In the genomic region with DNA sequence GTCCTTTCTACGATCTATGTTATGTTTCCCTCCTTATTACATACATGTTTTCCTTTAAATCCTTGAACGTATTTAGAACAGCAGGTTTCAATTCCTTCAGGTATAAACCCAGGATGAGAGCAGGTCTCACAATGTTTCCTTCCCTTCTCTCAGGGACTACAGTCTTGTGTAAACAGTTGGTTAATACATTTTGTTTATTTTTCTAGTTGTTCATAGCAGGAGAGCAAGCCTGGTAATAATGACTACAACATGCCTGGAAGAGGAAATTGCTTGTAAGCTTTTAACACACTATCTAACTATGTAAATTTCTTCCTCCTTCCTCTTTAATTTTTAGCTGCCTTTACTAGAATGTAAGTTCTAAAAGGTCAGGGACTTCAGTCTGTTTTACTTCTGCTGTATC, we compare ENCODE assay signal across 19 cellular contexts. TPM values are rescaled to one million over a fixed set of nuclear protein-coding genes. Genes with fewer than 3 reads are reported as not detected.
"Had no signal": no experiment of that assay in that cellular context is flagged by ENCODE, and none has a peak within 500 bp of the region (broad histone marks: within the 10 kb centered on the region; RNA-seq: fewer than 3 reads in every experiment).

No MANE protein-coding gene starts in this region.

- H3K27ac ChIP-seq: esophagus squamous epithelium, suprapubic skin, transverse colon, vagina had no signal

- DNase-seq: activated CD4-positive, alpha-beta T cell treated with anti-CD3 and anti-CD28 coated beads, Interleukin-2, amount 50 U/mL, for 4 hours; activated effector memory CD4-positive, alpha-beta T cell treated with anti-CD3 and anti-CD28 coated beads, Interleukin-2, amount 50 U/mL, for 16 hours; activated T-cell treated with anti-CD3 and anti-CD28 coated beads, Interleukin-2, amount 50 U/mL, for 72 hours; dermis blood vessel endothelial cell; effector memory CD4-positive, alpha-beta T cell; esophagus squamous epithelium; midbrain; occipital lobe; posterior cingulate gyrus; stimulated activated CD4-positive, alpha-beta T cell treated with anti-CD3 and anti-CD28 coated beads, Interleukin-2, amount 100 ng/mL, for 48 hours; transverse colon had no signal

- ATAC-seq: activated T-cell treated with anti-CD3 and anti-CD28 coated beads, Interleukin-2, amount 50 U/mL, for 72 hours had no signal

- H3K27ac Mint-ChIP-seq: activated naive CD4-positive, alpha-beta T cell treated with anti-CD3 and anti-CD28 coated beads, Interleukin-2, amount 50 U/mL, for 24 hours; activated T-cell treated with anti-CD3 and anti-CD28 coated beads, Interleukin-2, amount 50 U/mL, for 72 hours; stimulated activated naive CD8-positive, alpha-beta T cell treated with anti-CD3 and anti-CD28 coated beads, Interleukin-15, Interleukin-2, amounts not matched to agents 100 ng/mL and 50 ng/mL, for 24 hours had no signal

- H3K36me3 Mint-ChIP-seq: activated naive CD4-positive, alpha-beta T cell treated with anti-CD3 and anti-CD28 coated beads, Interleukin-2, amount 50 U/mL, for 24 hours had no signal

- H3K4me1 ChIP-seq: esophagus squamous epithelium, suprapubic skin, transverse colon, vagina had no signal

- H3K36me3 ChIP-seq: esophagus squamous epithelium, suprapubic skin, transverse colon, vagina had no signal

- FAIRE-seq: astrocyte, endothelial cell of umbilical vein, keratinocyte had no signal

- H3K27me3 ChIP-seq: esophagus squamous epithelium, suprapubic skin, transverse colon, vagina had no signal

- H3K9me3 ChIP-seq: esophagus squamous epithelium, suprapubic skin, transverse colon, vagina had no signal

- H3K9me3 Mint-ChIP-seq: activated naive CD4-positive, alpha-beta T cell treated with anti-CD3 and anti-CD28 coated beads, Interleukin-2, amount 50 U/mL, for 24 hours; activated T-cell treated with anti-CD3 and anti-CD28 coated beads, Interleukin-2, amount 50 U/mL, for 72 hours; stimulated activated naive CD8-positive, alpha-beta T cell treated with anti-CD3 and anti-CD28 coated beads, Interleukin-15, Interleukin-2, amounts not matched to agents 100 ng/mL and 50 ng/mL, for 24 hours had no signal

- H3K4me3 Mint-ChIP-seq: activated naive CD4-positive, alpha-beta T cell treated with anti-CD3 and anti-CD28 coated beads, Interleukin-2, amount 50 U/mL, for 24 hours; activated T-cell treated with anti-CD3 and anti-CD28 coated beads, Interleukin-2, amount 50 U/mL, for 72 hours; stimulated activated naive CD8-positive, alpha-beta T cell treated with anti-CD3 and anti-CD28 coated beads, Interleukin-15, Interleukin-2, amounts not matched to agents 100 ng/mL and 50 ng/mL, for 24 hours had no signal

- H3K4me3 ChIP-seq: esophagus squamous epithelium, suprapubic skin, transverse colon, vagina had no signal

- H3K4me1 Mint-ChIP-seq: activated naive CD4-positive, alpha-beta T cell treated with anti-CD3 and anti-CD28 coated beads, Interleukin-2, amount 50 U/mL, for 24 hours had no signal

RNA-seq across cellular contexts. Expression of a gene that starts 29.0 kb away (rescaled TPM):
- total RNA-seq: activated CD8-positive, alpha-beta memory T cell treated with anti-CD3 and anti-CD28 coated beads for 36 hours had no signal
